36 cellular contexts compared by ENCODE assay signal in genomic region chr1:18101508-18101907, GRCh38. TPM values are rescaled to one million over a fixed set of nuclear protein-coding genes. Genes with fewer than 3 reads are reported as not detected.
"Had no signal": no experiment of that assay in that cellular context is flagged by ENCODE, and none has a peak within 500 bp of the region (broad histone marks: within the 10 kb centered on the region; RNA-seq: fewer than 3 reads in every experiment).

No MANE protein-coding gene starts in this region.

- H3K9me3 ChIP-seq: MG63 had no signal

- H3K4me3 ChIP-seq: MG63 had no signal

- H3K27ac ChIP-seq: KMS-11 had no signal

- DNase-seq: Karpas-422, Kasumi-1, MM.1S, MV-4-11, NCI-H1048, NCI-H1092 treated with DMSO at 0.1 percent for 48 hours, NCI-H1105, NCI-H1105 treated with DMSO at 0.1 percent for 48 hours, NCI-H1417, NCI-H1417 treated with DMSO at 0.1 percent for 48 hours, NCI-H1436, NCI-H1436 treated with DMSO at 0.1 percent for 48 hours, NCI-H146, NCI-H1694, NCI-H187, NCI-H187 treated with DMSO at 0.1 percent for 48 hours, NCI-H1930, NCI-H2029, NCI-H2029 treated with DMSO at 0.1 percent for 48 hours, NCI-H2081, NCI-H2081 treated with DMSO at 0.1 percent for 48 hours, NCI-H2107, NCI-H2171, NCI-H2171 treated with DMSO at 0.1 percent for 48 hours, NCI-H2227 treated with DMSO at 0.1 percent for 48 hours, NCI-H226, NCI-H345, NCI-H510A, NCI-H510A treated with DMSO at 0.1 percent for 48 hours, NCI-H524 had no signal

- H3K36me3 ChIP-seq: MG63 had no signal

- H3K4me2 ChIP-seq: KMS-11 had no signal

RNA-seq across cellular contexts. Expression of gene IGSF21, which starts 6.1 kb away (rescaled TPM):
- total RNA-seq: LHCN-M2, M059J, MCF 10A, NCI-H460 had no signal
